In genomic region chr20:46828471-46828870, GRCh38 we compare ENCODE assay signal across 1 cellular context.
TF ChIP-seq lines count a peak whose summit lies in the region.

No MANE protein-coding gene starts in this region.

TF ChIP-seq in IMR-90, 13 proteins besides CTCF, POLR2A, EP300 and RAD21 (continued from another document):
- TF ChIP-seq MAZ (IDR thresholded peaks at IDR 0.05; ENCODE audit: borderline replicate concordance, low read depth, low read length) (no peak), USF2 (IDR thresholded peaks at IDR 0.05; ENCODE audit: low read depth, low read length) (no peak), RCOR1 (IDR thresholded peaks at IDR 0.05; ENCODE audit: insufficient replicate concordance, low read length) (peak; percentile 100), NFE2L2 (IDR thresholded peaks at IDR 0.05; ENCODE audit: low read depth, low read length) (no peak), BHLHE40 (IDR thresholded peaks at IDR 0.05; ENCODE audit: low read depth, low read length) (peak; percentile 27; the same call in 1 of the 2 replicates), RFX5 (IDR thresholded peaks at IDR 0.05; ENCODE audit: low read depth, low read length) (no peak), FOS (IDR thresholded peaks at IDR 0.05; ENCODE audit: low read depth, low read length) (peak; percentile 74), CHD1 (IDR thresholded peaks at IDR 0.05; ENCODE audit: low read depth, low read length) (no peak), MXI1 (IDR thresholded peaks at IDR 0.05; ENCODE audit: borderline replicate concordance, low read depth, low read length) (no peak)
